ENCODE assay signal across 1 cellular context in genomic region chr4:11428701-11429571, GRCh38.
A peak's percentile ranks its signal among the peaks of the same experiment; 100 is the strongest.
TF ChIP-seq lines count a peak whose summit lies in the region.

HS3ST1 (minus strand) TSS chr4:11428894; CDS start chr4:11400005, 28,889 bp downstream.

TF ChIP-seq in HepG2, 621 proteins besides CTCF, POLR2A, EP300 and RAD21 (continued from another document):
- TF ChIP-seq STAG1 (CRISPR knock-in tag; IDR thresholded peaks at IDR 0.05), result peak; percentile 39
- no peak for TF ChIP-seq HOMEZ (CRISPR knock-in tag; IDR thresholded peaks at IDR 0.05; ENCODE audit: low read depth)
- no peak for TF ChIP-seq SNAPC2 (CRISPR knock-in tag; IDR thresholded peaks at IDR 0.05)
- TF ChIP-seq ZMYM2 (CRISPR knock-in tag; IDR thresholded peaks at IDR 0.05), result no peak
- TF ChIP-seq ZNF503 (CRISPR knock-in tag; IDR thresholded peaks at IDR 0.05), result no peak
- TF ChIP-seq TCF12 (IDR thresholded peaks at IDR 0.05), result no peak
- TF ChIP-seq TCF12 (CRISPR knock-in tag; IDR thresholded peaks at IDR 0.05), result no peak
- TF ChIP-seq ZNF263 (CRISPR knock-in tag; IDR thresholded peaks at IDR 0.05), result peak; percentile 83
- TF ChIP-seq ZNF879 (CRISPR knock-in tag; IDR thresholded peaks at IDR 0.05), result no peak
- no peak for TF ChIP-seq ZNF562 (CRISPR knock-in tag; IDR thresholded peaks at IDR 0.05; ENCODE audit: borderline replicate concordance)
- no peak for TF ChIP-seq ZNF781 (CRISPR knock-in tag; IDR thresholded peaks at IDR 0.05; ENCODE audit: borderline replicate concordance, not compliant biosample characterization)
- no peak for TF ChIP-seq SMYD3 (CRISPR knock-in tag; IDR thresholded peaks at IDR 0.05)
- TF ChIP-seq CREBL2 (CRISPR knock-in tag; IDR thresholded peaks at IDR 0.05; ENCODE audit: borderline replicate concordance), result no peak
- TF ChIP-seq GRHL1 (CRISPR knock-in tag; conservative IDR thresholded peaks at IDR 0.05), result no peak
- TF ChIP-seq HNRNPLL (IDR thresholded peaks at IDR 0.05; ENCODE audit: low read depth, low read length, poor library complexity, severe bottlenecking), result peak; percentile 67
- no peak for TF ChIP-seq ZNF30 (CRISPR knock-in tag; IDR thresholded peaks at IDR 0.05)
- no peak for TF ChIP-seq ZNF607 (CRISPR knock-in tag; IDR thresholded peaks at IDR 0.05; ENCODE audit: borderline replicate concordance)
- TF ChIP-seq ZNF160 (CRISPR knock-in tag; IDR thresholded peaks at IDR 0.05), result no peak
- no peak for TF ChIP-seq ZNF251 (CRISPR knock-in tag; IDR thresholded peaks at IDR 0.05)
- TF ChIP-seq ZNF44 (CRISPR knock-in tag; IDR thresholded peaks at IDR 0.05), result no peak
- no peak for TF ChIP-seq ZNF660 (CRISPR knock-in tag; IDR thresholded peaks at IDR 0.05; ENCODE audit: borderline replicate concordance, low read depth)
TF ChIP-seq in HepG2: peak in this region for 4.
